Comparison of ENCODE assay signal across 1 cellular context in genomic region chr19:1490311-1491113, GRCh38.
TF ChIP-seq lines count a peak whose summit lies in the region.

Gene PCSK4, minus strand, starts transcription at chr19:1490350. Its CDS starts 4 bp downstream, at chr19:1490346.

TF ChIP-seq in K562, 482 proteins besides CTCF, POLR2A, EP300 and RAD21 (continued from another document and continues in another):
- no peak for TF ChIP-seq ELF2 (CRISPR knock-in tag; IDR thresholded peaks at IDR 0.05)
- no peak for TF ChIP-seq HNRNPH1 (optimal IDR thresholded peaks at IDR 0.05; ENCODE audit: low read depth, low read length)
- no peak for TF ChIP-seq TRIM28 (IDR thresholded peaks at IDR 0.05)
- TF ChIP-seq PPARD (CRISPR knock-in tag; IDR thresholded peaks at IDR 0.05) = no peak
- peak; percentile 18; the same call in 1 of the 2 replicates for TF ChIP-seq MTA3 (IDR thresholded peaks at IDR 0.05; ENCODE audit: borderline replicate concordance)
- TF ChIP-seq ZNF217 (CRISPR knock-in tag; IDR thresholded peaks at IDR 0.05) = no peak
- TF ChIP-seq ZNF23 (CRISPR knock-in tag; IDR thresholded peaks at IDR 0.05) = no peak
- TF ChIP-seq RHOXF2B (CRISPR knock-in tag; conservative IDR thresholded peaks at IDR 0.05) = no peak
- TF ChIP-seq BRD9 (IDR thresholded peaks at IDR 0.05; ENCODE audit: low read depth, partially characterized antibody) = no peak
- TF ChIP-seq TAL1 (IDR thresholded peaks at IDR 0.05) = no peak; the same call in 1 of the 2 replicates
- TF ChIP-seq ZNF445 (CRISPR knock-in tag; IDR thresholded peaks at IDR 0.05; ENCODE audit: low read depth) = no peak
- no peak for TF ChIP-seq THRAP3 (IDR thresholded peaks at IDR 0.05; ENCODE audit: borderline replicate concordance)
- peak; percentile 85 for TF ChIP-seq ESRRA (IDR thresholded peaks at IDR 0.05; ENCODE audit: borderline replicate concordance, low read depth)
- TF ChIP-seq U2AF2 (optimal IDR thresholded peaks at IDR 0.05; ENCODE audit: low read depth, low read length) = no peak
- TF ChIP-seq ERF (CRISPR knock-in tag; IDR thresholded peaks at IDR 0.05) = no peak
- no peak for TF ChIP-seq KLF10 (CRISPR knock-in tag; IDR thresholded peaks at IDR 0.05)
- TF ChIP-seq E2F8 (IDR thresholded peaks at IDR 0.05; ENCODE audit: low read depth, partially characterized antibody) = peak; percentile 75
- TF ChIP-seq HDGF (IDR thresholded peaks at IDR 0.05) = peak; percentile 90
- no peak for TF ChIP-seq TFE3 (CRISPR knock-in tag; IDR thresholded peaks at IDR 0.05)
- no peak for TF ChIP-seq IRF2 (CRISPR knock-in tag; IDR thresholded peaks at IDR 0.05)
- no peak for TF ChIP-seq MAFG (tag; conservative IDR thresholded peaks at IDR 0.05)
- no peak for TF ChIP-seq ZNF695 (CRISPR knock-in tag; IDR thresholded peaks at IDR 0.05)
- no peak for TF ChIP-seq USF1 (CRISPR knock-in tag; IDR thresholded peaks at IDR 0.05)
- TF ChIP-seq SMAD2 (IDR thresholded peaks at IDR 0.05; ENCODE audit: low read depth, low read length) = no peak
- no peak for TF ChIP-seq NR4A1 (CRISPR knock-in tag; IDR thresholded peaks at IDR 0.05)
- TF ChIP-seq NR4A1 (tag; IDR thresholded peaks at IDR 0.05) = no peak
- TF ChIP-seq ZNF174 (CRISPR knock-in tag; IDR thresholded peaks at IDR 0.05) = no peak
- no peak for TF ChIP-seq KDM2B (CRISPR knock-in tag; IDR thresholded peaks at IDR 0.05)
- no peak for TF ChIP-seq ZNF699 (CRISPR knock-in tag; IDR thresholded peaks at IDR 0.05; ENCODE audit: insufficient replicate concordance)
- no peak for TF ChIP-seq CCAR2 (IDR thresholded peaks at IDR 0.05; ENCODE audit: low read depth, low read length)
- peak; percentile 98 for TF ChIP-seq NKRF (IDR thresholded peaks at IDR 0.05; ENCODE audit: borderline replicate concordance)
- TF ChIP-seq HNRNPK (IDR thresholded peaks at IDR 0.05; ENCODE audit: low read depth, low read length, poor library complexity, severe bottlenecking) = no peak
- no peak for TF ChIP-seq CBFA2T2 (conservative IDR thresholded peaks at IDR 0.05)
- no peak for TF ChIP-seq TAF15 (IDR thresholded peaks at IDR 0.05; ENCODE audit: low read depth, low read length)
- no peak for TF ChIP-seq ZNF586 (CRISPR knock-in tag; conservative IDR thresholded peaks at IDR 0.05)
- TF ChIP-seq KAT7 (CRISPR knock-in tag; IDR thresholded peaks at IDR 0.05; ENCODE audit: borderline replicate concordance) = no peak
- no peak for TF ChIP-seq ZNF507 (tag; conservative IDR thresholded peaks at IDR 0.05)
- TF ChIP-seq SNIP1 (IDR thresholded peaks at IDR 0.05; ENCODE audit: low read depth) = no peak
- TF ChIP-seq ZBTB7A (IDR thresholded peaks at IDR 0.05; ENCODE audit: borderline replicate concordance, control insufficient read depth, low read depth, low read length) = peak; percentile 37; the same call in 1 of the 2 replicates
- peak; percentile 63 for TF ChIP-seq BHLHE40 (IDR thresholded peaks at IDR 0.05; ENCODE audit: low read length)
- no peak for TF ChIP-seq CBX5 (IDR thresholded peaks at IDR 0.05; ENCODE audit: borderline replicate concordance, low read depth)
- no peak for TF ChIP-seq TBL1XR1 (IDR thresholded peaks at IDR 0.05; ENCODE audit: low read length in 2 of 2)
- TF ChIP-seq MLLT1 (IDR thresholded peaks at IDR 0.05) = no peak
- no peak for TF ChIP-seq HMG20A (CRISPR knock-in tag; conservative IDR thresholded peaks at IDR 0.05)
- TF ChIP-seq ZNF12 (CRISPR knock-in tag; IDR thresholded peaks at IDR 0.05) = peak; percentile 43; the same call in 1 of the 2 replicates
- no peak for TF ChIP-seq CAMTA2 (CRISPR knock-in tag; conservative IDR thresholded peaks at IDR 0.05)
- no peak for TF ChIP-seq ZNF764 (CRISPR knock-in tag; IDR thresholded peaks at IDR 0.05; ENCODE audit: low read depth)
- TF ChIP-seq E4F1 (CRISPR knock-in tag; IDR thresholded peaks at IDR 0.05; ENCODE audit: borderline replicate concordance) = no peak
- peak; percentile 30 for TF ChIP-seq TBP (optimal IDR thresholded peaks at IDR 0.05; ENCODE audit: low read depth, low read length)
- no peak for TF ChIP-seq ZNF133 (CRISPR knock-in tag; IDR thresholded peaks at IDR 0.05)
- peak; percentile 65 for TF ChIP-seq MAX (CRISPR knock-in tag; IDR thresholded peaks at IDR 0.05)
- TF ChIP-seq HMBOX1 (IDR thresholded peaks at IDR 0.05) = no peak
- TF ChIP-seq RBM25 (IDR thresholded peaks at IDR 0.05; ENCODE audit: low read depth, low read length, severe bottlenecking) = peak; percentile 90
- TF ChIP-seq BCLAF1 (IDR thresholded peaks at IDR 0.05; ENCODE audit: borderline replicate concordance in 1 of 2, control insufficient read depth in 1 of 2, low read depth in 2 of 2, low read length in 1 of 2) = peak in 1 of 2 experiments; percentile 84; a peak in 1 of 4 replicates
- no peak for TF ChIP-seq BRF1 (IDR thresholded peaks at IDR 0.05; ENCODE audit: borderline replicate concordance, extremely low read depth, insufficient read length)
- TF ChIP-seq PHF8 (IDR thresholded peaks at IDR 0.05; ENCODE audit: borderline replicate concordance, low read length) = no peak; the same call in 1 of the 2 replicates
- no peak for TF ChIP-seq ZNF3 (CRISPR knock-in tag; IDR thresholded peaks at IDR 0.05)
- no peak for TF ChIP-seq HEY1 (CRISPR knock-in tag; IDR thresholded peaks at IDR 0.05; ENCODE audit: borderline replicate concordance)
- TF ChIP-seq CREB1 (IDR thresholded peaks at IDR 0.05) = peak; percentile 38
- TF ChIP-seq CREB1 (CRISPR knock-in tag; IDR thresholded peaks at IDR 0.05) = peak; percentile 58
- TF ChIP-seq KDM4B (IDR thresholded peaks at IDR 0.05; ENCODE audit: borderline replicate concordance in 2 of 2, low read depth in 1 of 2) = no peak
- no peak for TF ChIP-seq ELF1 (tag; IDR thresholded peaks at IDR 0.05)
- no peak for TF ChIP-seq ZNF717 (CRISPR knock-in tag; IDR thresholded peaks at IDR 0.05)
- TF ChIP-seq SP1 (CRISPR knock-in tag; IDR thresholded peaks at IDR 0.05) = peak; percentile 90
- TF ChIP-seq HMG20B (CRISPR knock-in tag; IDR thresholded peaks at IDR 0.05) = no peak
- TF ChIP-seq BCOR (IDR thresholded peaks at IDR 0.05) = no peak
